Comparison of ENCODE assay signal across 21 cellular contexts in the genomic region with DNA sequence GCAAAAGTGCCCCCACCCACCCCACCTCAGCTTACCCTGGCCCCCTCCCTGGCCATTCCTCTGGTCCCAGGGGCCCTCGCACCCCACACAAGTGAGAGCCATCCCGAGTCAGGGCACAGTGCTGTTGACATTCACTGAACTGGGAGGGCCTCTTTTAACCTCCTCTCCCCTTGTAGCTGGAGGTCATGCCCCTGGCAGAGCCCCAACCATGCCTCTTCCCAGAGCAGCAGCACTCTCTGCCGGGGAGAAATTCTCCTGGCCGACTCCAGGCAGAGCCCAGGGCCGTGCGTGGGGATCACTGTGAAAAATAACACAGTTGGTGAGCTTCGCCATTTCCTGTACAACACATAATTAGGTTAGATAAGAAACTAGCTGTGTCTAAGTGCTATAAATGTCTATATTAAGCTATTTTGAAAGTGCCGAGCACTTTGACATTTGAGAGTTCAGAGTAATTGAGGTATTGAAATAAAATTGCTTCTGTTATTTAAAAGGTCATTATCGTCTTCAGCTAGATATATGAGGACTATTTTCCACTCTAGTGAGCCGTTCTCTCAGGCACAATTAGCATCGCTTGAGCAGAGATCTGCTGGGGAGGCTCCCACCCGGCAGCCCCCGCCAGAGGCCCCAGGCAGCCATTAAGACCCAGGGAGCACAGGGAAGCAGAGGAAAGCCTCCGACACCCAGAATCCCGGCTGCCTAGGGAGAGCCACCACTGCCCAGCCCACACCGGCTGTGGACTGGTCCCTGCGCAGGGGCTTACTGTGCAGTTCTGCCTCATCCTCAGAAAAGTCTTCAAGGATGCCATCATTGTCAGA.
DNase-seq lines count a peak whose midpoint lies in the region; ATAC-seq and TF ChIP-seq lines count a peak whose summit lies in the region.
"Had no signal": no experiment of that assay in that cellular context is flagged by ENCODE, and none has a peak within 500 bp of the region (broad histone marks: within the 10 kb centered on the region; RNA-seq: fewer than 3 reads in every experiment).

No MANE protein-coding gene starts in this region.

- TF ChIP-seq RAD21 in neural cell (conservative IDR thresholded peaks at IDR 0.05), result peak; percentile 62

- H3K9ac ChIP-seq in neural cell (ENCODE audit: low read length), result peak overlapping the region; percentile 52

- no peak for DNase-seq in GM23338 (ENCODE audit: low spot score)
- DNase-seq in NCI-H1436 treated with DMSO at 0.1 percent for 48 hours (lab: John Stamatoyannopoulos, UW), result peak; percentile 51
- DNase-seq in coronary artery (ENCODE audit: low spot score), result peak; percentile 40
- no peak for DNase-seq in body of pancreas
- DNase-seq in NCI-H2171 treated with DMSO at 0.1 percent for 48 hours (lab: John Stamatoyannopoulos, UW), result no peak
- DNase-seq in putamen (ENCODE audit: low spot score), result no peak
- DNase-seq: ACHN; activated CD8-positive, alpha-beta memory T cell treated with anti-CD3 and anti-CD28 coated beads, Interleukin-2, amount 50 U/mL, for 48 hours; brain microvascular endothelial cell; C1 segment of cervical spinal cord; Calu3; cortex of kidney; lower lobe of right lung; MV-4-11; SIG-M5; sigmoid colon had no signal

- peak; percentile 72 for TF ChIP-seq EP300 in neural cell (conservative IDR thresholded peaks at IDR 0.05; ENCODE audit: poor library complexity, severe bottlenecking)

- H3K36me3 ChIP-seq in GM23338 (ENCODE audit: insufficient read depth) (no peaks in the 10 kb centered on the region), neural cell (ENCODE audit: insufficient read depth, low read length) (no peaks in the 10 kb centered on the region), body of pancreas (replicated peaks in 1 of 2; ENCODE audit: insufficient read depth in 1 of 2, low read depth in 2 of 2) (no peaks in the 10 kb centered on the region)
- H3K36me3 ChIP-seq: brain microvascular endothelial cell, lower lobe of right lung, sigmoid colon, suprapubic skin had no signal

- no peaks in the 10 kb centered on the region for H3K9me3 ChIP-seq in neural cell (ENCODE audit: low read length)
- H3K9me3 ChIP-seq in body of pancreas, result no peaks in the 10 kb centered on the region
- H3K9me3 ChIP-seq: lower lobe of right lung, suprapubic skin had no signal

- TF ChIP-seq CTCF in GM23338 (conservative IDR thresholded peaks at IDR 0.05; ENCODE audit: low read depth in 2 of 2) (no peak), coronary artery (IDR thresholded peaks at IDR 0.05) (no peak), neural cell (IDR thresholded peaks at IDR 0.05; ENCODE audit: poor library complexity, severe bottlenecking) (peak; percentile 56), body of pancreas (IDR thresholded peaks at IDR 0.05) (no peak)

- H3K9me2 ChIP-seq in GM23338 (ENCODE audit: insufficient read depth) (no peaks in the 10 kb centered on the region), neural cell (ENCODE audit: insufficient read depth, low read length) (no peaks in the 10 kb centered on the region)

- H3K9me3 Mint-ChIP-seq in GM23338, result peaks cover 4% of the 10 kb centered on the region; the same call in 1 of the 3 replicates
- H3K9me3 Mint-ChIP-seq: T-helper 1 cell treated with Interleukin-12 subunit alpha and Interleukin-12 subunit beta and Interleukin-4 antibody, amounts not matched to agents 30 μg/mL and 1 μg/mL, for 36 hours had no signal

- no peaks in the 10 kb centered on the region for H3K4me1 ChIP-seq in GM23338 (ENCODE audit: insufficient read depth)
- H3K4me1 ChIP-seq in body of pancreas, result no peaks in the 10 kb centered on the region
- H3K4me1 ChIP-seq: lower lobe of right lung, sigmoid colon, suprapubic skin had no signal

- no peak overlapping the region for H3K27ac Mint-ChIP-seq in GM23338
- H3K27ac Mint-ChIP-seq: T-helper 1 cell treated with Interleukin-12 subunit alpha and Interleukin-12 subunit beta and Interleukin-4 antibody, amounts not matched to agents 30 μg/mL and 1 μg/mL, for 36 hours had no signal

- ATAC-seq in GM23338 (peak; percentile 31), HG03521 (IDR thresholded peaks at IDR 0.05; ENCODE audit: unreplicated experiment) (no peak), body of pancreas (no peak)
- ATAC-seq: lower lobe of right lung, PC-3 had no signal

- H3K4me3 ChIP-seq in GM23338 (no peak overlapping the region), coronary artery (no peak overlapping the region), neural cell (ENCODE audit: low read length) (peak overlapping the region; percentile 51), body of pancreas (no peak overlapping the region)
- H3K4me3 ChIP-seq: lower lobe of right lung, sigmoid colon, suprapubic skin had no signal

- H2AFZ ChIP-seq in GM23338, result peak overlapping the region; percentile 57; the same call in 1 of the 2 replicates
- no peak overlapping the region for H2AFZ ChIP-seq in neural cell (ENCODE audit: low read depth, low read length)

- H3K27me3 ChIP-seq in GM23338 (ENCODE audit: insufficient read depth), result no peaks in the 10 kb centered on the region
- no peaks in the 10 kb centered on the region for H3K27me3 ChIP-seq in neural cell (ENCODE audit: insufficient read depth, low read depth, low read length)
- H3K27me3 ChIP-seq in body of pancreas, result no peaks in the 10 kb centered on the region
- H3K27me3 ChIP-seq: brain microvascular endothelial cell, sigmoid colon, suprapubic skin had no signal

- H3K79me2 ChIP-seq in GM23338 (replicated peaks; ENCODE audit: insufficient read depth) (no peaks in the 10 kb centered on the region), neural cell (replicated peaks; ENCODE audit: insufficient read depth, low read length) (no peaks in the 10 kb centered on the region)

- H3K4me2 ChIP-seq in GM23338 (no peak overlapping the region), neural cell (ENCODE audit: low read length) (peak overlapping the region; percentile 20)

- H3K4me1 Mint-ChIP-seq in GM23338, result peaks cover 9% of the 10 kb centered on the region

- H3K27ac ChIP-seq in GM23338 (ENCODE audit: low read depth), result no peak overlapping the region
- H3K27ac ChIP-seq in coronary artery, result peak overlapping the region in 1 of 2 donors; percentile 1
- peak overlapping the region; percentile 81 for H3K27ac ChIP-seq in neural cell (ENCODE audit: low read length)
- no peak overlapping the region for H3K27ac ChIP-seq in body of pancreas
- H3K27ac ChIP-seq: brain microvascular endothelial cell, lower lobe of right lung, sigmoid colon, suprapubic skin had no signal

- H3K4me3 Mint-ChIP-seq in GM23338, result no peak overlapping the region
- H3K4me3 Mint-ChIP-seq: T-helper 1 cell treated with Interleukin-12 subunit alpha and Interleukin-12 subunit beta and Interleukin-4 antibody, amounts not matched to agents 30 μg/mL and 1 μg/mL, for 36 hours had no signal

- WGBS in body of pancreas, 2 donors, result 59 to 62% methylated on average over 11 to 17 of the region's 17 CpGs

- TF ChIP-seq POLR2A in body of pancreas (IDR thresholded peaks at IDR 0.05), result no peak

- no peaks in the 10 kb centered on the region for H3F3A ChIP-seq in GM23338 (replicated peaks; ENCODE audit: low read depth)
- peaks cover 8% of the 10 kb centered on the region for H3F3A ChIP-seq in neural cell (ENCODE audit: insufficient read depth, low read length, poor library complexity, severe bottlenecking)

- no peaks in the 10 kb centered on the region for H3K36me3 Mint-ChIP-seq in GM23338 (ENCODE audit: low read depth)

- intact Hi-C loops in body of pancreas (cut with DNase I), result no loop called here

- H4K20me1 ChIP-seq in GM23338 (replicated peaks; ENCODE audit: insufficient read depth) (no peaks in the 10 kb centered on the region), neural cell (ENCODE audit: insufficient read depth) (no peaks in the 10 kb centered on the region)

- peaks cover 5% of the 10 kb centered on the region for H3K27me3 Mint-ChIP-seq in GM23338 (ENCODE audit: insufficient read depth, low read depth, poor library complexity)

TF ChIP-seq in GM23338, 12 proteins besides CTCF, POLR2A, EP300 and RAD21:
- TF ChIP-seq ZNF331 (CRISPR knock-in tag; IDR thresholded peaks at IDR 0.05; ENCODE audit: low read depth) (no peak), POLR2AphosphoS5 (IDR thresholded peaks at IDR 0.05; ENCODE audit: low read depth) (no peak), CREB1 (CRISPR knock-in tag; IDR thresholded peaks at IDR 0.05; ENCODE audit: low read depth) (no peak)
- TF ChIP-seq, protein P1, sequence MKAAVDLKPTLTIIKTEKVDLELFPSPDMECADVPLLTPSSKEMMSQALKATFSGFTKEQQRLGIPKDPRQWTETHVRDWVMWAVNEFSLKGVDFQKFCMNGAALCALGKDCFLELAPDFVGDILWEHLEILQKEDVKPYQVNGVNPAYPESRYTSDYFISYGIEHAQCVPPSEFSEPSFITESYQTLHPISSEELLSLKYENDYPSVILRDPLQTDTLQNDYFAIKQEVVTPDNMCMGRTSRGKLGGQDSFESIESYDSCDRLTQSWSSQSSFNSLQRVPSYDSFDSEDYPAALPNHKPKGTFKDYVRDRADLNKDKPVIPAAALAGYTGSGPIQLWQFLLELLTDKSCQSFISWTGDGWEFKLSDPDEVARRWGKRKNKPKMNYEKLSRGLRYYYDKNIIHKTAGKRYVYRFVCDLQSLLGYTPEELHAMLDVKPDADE (IDR thresholded peaks at IDR 0.05), result no peak

TF ChIP-seq in neural cell, 6 proteins besides CTCF, POLR2A, EP300 and RAD21:
- TF ChIP-seq TAF1 (IDR thresholded peaks at IDR 0.05; ENCODE audit: low read depth), result no peak
- TF ChIP-seq POLR2AphosphoS5 (IDR thresholded peaks at IDR 0.05), result peak; percentile 85
- TF ChIP-seq SMC3 (conservative IDR thresholded peaks at IDR 0.05; ENCODE audit: poor library complexity), result peak; percentile 52

Comparison
In these comparisons a context has a peak if more than half of its experiments do, and no peak if none do; other contexts are left out.
1. DNase-seq: peak in NCI-H1436 treated with DMSO at 0.1 percent for 48 hours (single experiment) and coronary artery (single experiment); none in GM23338 (single experiment), body of pancreas (0 of 4), NCI-H2171 treated with DMSO at 0.1 percent for 48 hours (single experiment) and putamen (single experiment).